Comparison of ENCODE assay signal across 15 cellular contexts in genomic region chr17:59387351-59388069, GRCh38. TPM values are rescaled to one million over a fixed set of nuclear protein-coding genes. Genes with fewer than 3 reads are reported as not detected.
DNase-seq lines count a peak whose midpoint lies in the region; ATAC-seq and TF ChIP-seq lines count a peak whose summit lies in the region.
"Had no signal": no experiment of that assay in that cellular context is flagged by ENCODE, and none has a peak within 500 bp of the region (broad histone marks: within the 10 kb centered on the region; RNA-seq: fewer than 3 reads in every experiment).

No MANE protein-coding gene starts in this region.

- POLR2A ChIA-PET in CD8-positive, alpha-beta T cell (lab: Charles Lee) = no interaction called here

- ATAC-seq in CD8-positive, alpha-beta T cell = no peak
- ATAC-seq in GM19452 (IDR thresholded peaks at IDR 0.05; ENCODE audit: unreplicated experiment) = no peak
- ATAC-seq in HG03354 (IDR thresholded peaks at IDR 0.05; ENCODE audit: poor library complexity, severe bottlenecking, unreplicated experiment) = no peak
- no peak for ATAC-seq in GM21390 (IDR thresholded peaks at IDR 0.05; ENCODE audit: unreplicated experiment)
- ATAC-seq: Panc1, upper lobe of right lung had no signal

- no peak overlapping the region for H3K27ac ChIP-seq in CD8-positive, alpha-beta T cell (ENCODE audit: low read depth, low read length)
- peak overlapping the region in 1 of 4 donors; percentile 6 for H3K27ac ChIP-seq in Peyer's patch
- H3K27ac ChIP-seq: upper lobe of right lung had no signal

- H3K36me3 Mint-ChIP-seq in CD8-positive, alpha-beta T cell = peaks cover 45% of the 10 kb centered on the region
- peaks cover 26% of the 10 kb centered on the region for H3K36me3 Mint-ChIP-seq in progenitor cell of endocrine pancreas (ENCODE audit: insufficient read depth)

- no peak for TF ChIP-seq POLR2A in Peyer's patch (IDR thresholded peaks at IDR 0.05)

- peaks cover 25% of the 10 kb centered on the region for H3K4me1 Mint-ChIP-seq in CD8-positive, alpha-beta T cell (ENCODE audit: low read depth)
- H3K4me1 Mint-ChIP-seq in progenitor cell of endocrine pancreas (ENCODE audit: low read depth) = peaks cover 13% of the 10 kb centered on the region

- TF ChIP-seq CTCF in CD8-positive, alpha-beta T cell (IDR thresholded peaks at IDR 0.05) = no peak
- TF ChIP-seq CTCF in progenitor cell of endocrine pancreas (IDR thresholded peaks at IDR 0.05; ENCODE audit: unreplicated experiment) (no peak), Peyer's patch (IDR thresholded peaks at IDR 0.05) (no peak)

- H3K9me3 ChIP-seq in CD8-positive, alpha-beta T cell (ENCODE audit: low read length) = no peaks in the 10 kb centered on the region
- H3K9me3 ChIP-seq in Peyer's patch = no peaks in the 10 kb centered on the region
- H3K9me3 ChIP-seq: upper lobe of right lung had no signal

- H3K4me3 Mint-ChIP-seq in CD8-positive, alpha-beta T cell = no peak overlapping the region
- H3K4me3 Mint-ChIP-seq in progenitor cell of endocrine pancreas (ENCODE audit: low read depth) = no peak overlapping the region
- H3K4me3 Mint-ChIP-seq: activated naive CD4-positive, alpha-beta T cell treated with anti-CD3 and anti-CD28 coated beads, Interleukin-2, amount 10 ng/mL, durations not matched to agents 7 days and 5 days; IgD-negative memory B cell had no signal

- no peaks in the 10 kb centered on the region for H3K9me3 Mint-ChIP-seq in CD8-positive, alpha-beta T cell
- H3K9me3 Mint-ChIP-seq in progenitor cell of endocrine pancreas (ENCODE audit: low read depth) = no peaks in the 10 kb centered on the region
- H3K9me3 Mint-ChIP-seq: activated naive CD4-positive, alpha-beta T cell treated with anti-CD3 and anti-CD28 coated beads, Interleukin-2, amount 10 ng/mL, durations not matched to agents 7 days and 5 days; IgD-negative memory B cell had no signal

- H3K4me3 ChIP-seq in CD8-positive, alpha-beta T cell (ENCODE audit: low read depth, low read length) = no peak overlapping the region
- no peak overlapping the region for H3K4me3 ChIP-seq in Peyer's patch
- H3K4me3 ChIP-seq: upper lobe of right lung had no signal

- H3K27me3 Mint-ChIP-seq in CD8-positive, alpha-beta T cell (ENCODE audit: low read depth) = no peaks in the 10 kb centered on the region
- H3K27me3 Mint-ChIP-seq in progenitor cell of endocrine pancreas = no peaks in the 10 kb centered on the region
- H3K27me3 Mint-ChIP-seq: IgD-negative memory B cell had no signal

- no peaks in the 10 kb centered on the region for H3K27me3 ChIP-seq in CD8-positive, alpha-beta T cell (ENCODE audit: insufficient read depth, low read length)
- no peaks in the 10 kb centered on the region for H3K27me3 ChIP-seq in Peyer's patch
- H3K27me3 ChIP-seq: upper lobe of right lung had no signal

- CTCF ChIA-PET in CD8-positive, alpha-beta T cell (lab: Charles Lee) = interaction anchor here (0.8 to 1.0 kb wide), 3 partner anchors 9 to 77 kb away, joined by 3 read pairs; no protein-coding TSS in a partner anchor

- intact Hi-C loops in CD8-positive, alpha-beta T cell (cut with DNase I, micrococcal nuclease) = no loop called here

- no peaks in the 10 kb centered on the region for H3K4me1 ChIP-seq in CD8-positive, alpha-beta T cell (ENCODE audit: insufficient read depth, low read length)
- H3K4me1 ChIP-seq in Peyer's patch = no peaks in the 10 kb centered on the region
- H3K4me1 ChIP-seq: upper lobe of right lung had no signal

- DNase-seq in CD8-positive, alpha-beta T cell = no peak
- DNase-seq in NCI-H69 (lab: John Stamatoyannopoulos, UW) (peak; percentile 72), globus pallidus (ENCODE audit: low spot score) (peak; percentile 22), progenitor cell of endocrine pancreas (ENCODE audit: low spot score, unreplicated experiment) (no peak), Peyer's patch (no peak)
- DNase-seq: activated naive CD4-positive, alpha-beta T cell treated with anti-CD3 and anti-CD28 coated beads, Interleukin-2, amount 10 ng/mL, durations not matched to agents 7 days and 5 days; DMS79 treated with DMSO at 0.1 percent for 48 hours; effector memory CD4-positive, alpha-beta T cell; NCI-H2029; upper lobe of right lung had no signal

- peak overlapping the region; percentile 13 for H3K27ac Mint-ChIP-seq in CD8-positive, alpha-beta T cell
- H3K27ac Mint-ChIP-seq in progenitor cell of endocrine pancreas = peak overlapping the region; percentile 89
- H3K27ac Mint-ChIP-seq: activated naive CD4-positive, alpha-beta T cell treated with anti-CD3 and anti-CD28 coated beads, Interleukin-2, amount 10 ng/mL, durations not matched to agents 7 days and 5 days; IgD-negative memory B cell had no signal

- no peaks in the 10 kb centered on the region for H3K36me3 ChIP-seq in CD8-positive, alpha-beta T cell (ENCODE audit: insufficient read depth, low read length)
- peaks cover 0 to 33% (median 0%) of the 10 kb centered on the region in 3 donors for H3K36me3 ChIP-seq in Peyer's patch

RNA-seq across cellular contexts. Expression of gene YPEL2, which starts 56.1 kb away (rescaled TPM):
- 10 to 100 TPM; 48.7 to 54.4 TPM for total RNA-seq in CD8-positive, alpha-beta T cell
- total RNA-seq in progenitor cell of endocrine pancreas = 39.9 and 40.8 TPM in 2 replicates
- total RNA-seq in Peyer's patch = 10 to 100 TPM; 16.5 to 24.1 (median 21.8) TPM

Comparison
In these comparisons a context has a peak if more than half of its experiments do, and no peak if none do; other contexts are left out.
1. DNase-seq: peak in NCI-H69 (single experiment) and globus pallidus (single experiment); none in CD8-positive, alpha-beta T cell (0 of 7), progenitor cell of endocrine pancreas (single experiment) and Peyer's patch (0 of 3).